In the genomic region with DNA sequence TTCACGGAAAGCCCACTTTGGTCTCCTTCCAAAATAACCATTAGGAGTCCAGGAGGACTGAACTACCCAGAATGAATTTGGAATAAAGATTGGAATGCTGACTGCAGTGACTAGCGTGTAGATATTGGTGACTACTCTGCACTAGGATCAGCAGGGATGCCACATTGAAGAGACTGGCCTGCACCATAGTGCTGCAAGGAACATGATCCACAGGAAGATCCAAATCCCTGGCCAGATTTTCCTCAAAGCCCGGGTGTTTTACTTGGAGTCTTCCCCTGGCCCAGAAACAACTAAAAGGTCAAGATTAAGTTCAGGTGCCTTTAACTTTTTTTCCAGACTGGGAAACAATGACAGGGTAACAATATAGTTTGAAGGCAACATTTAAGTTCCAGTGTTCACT, we compare ENCODE assay signal across 6 cellular contexts.
"Had no signal": no experiment of that assay in that cellular context is flagged by ENCODE, and none has a peak within 500 bp of the region (broad histone marks: within the 10 kb centered on the region; RNA-seq: fewer than 3 reads in every experiment).

No MANE protein-coding gene starts in this region.

- H3K36me3 Mint-ChIP-seq: IgD-negative memory B cell had no signal

- H3K4me3 Mint-ChIP-seq: IgD-negative memory B cell had no signal

- DNase-seq: IMR-90, KBM-7, KG1 had no signal

- H3K27me3 Mint-ChIP-seq: IgD-negative memory B cell had no signal

- ATAC-seq: HepG2, K562 had no signal

- H3K27ac Mint-ChIP-seq: IgD-negative memory B cell had no signal

- H3K4me1 Mint-ChIP-seq: IgD-negative memory B cell had no signal
